1 cellular context compared by ENCODE assay signal in the genomic region with DNA sequence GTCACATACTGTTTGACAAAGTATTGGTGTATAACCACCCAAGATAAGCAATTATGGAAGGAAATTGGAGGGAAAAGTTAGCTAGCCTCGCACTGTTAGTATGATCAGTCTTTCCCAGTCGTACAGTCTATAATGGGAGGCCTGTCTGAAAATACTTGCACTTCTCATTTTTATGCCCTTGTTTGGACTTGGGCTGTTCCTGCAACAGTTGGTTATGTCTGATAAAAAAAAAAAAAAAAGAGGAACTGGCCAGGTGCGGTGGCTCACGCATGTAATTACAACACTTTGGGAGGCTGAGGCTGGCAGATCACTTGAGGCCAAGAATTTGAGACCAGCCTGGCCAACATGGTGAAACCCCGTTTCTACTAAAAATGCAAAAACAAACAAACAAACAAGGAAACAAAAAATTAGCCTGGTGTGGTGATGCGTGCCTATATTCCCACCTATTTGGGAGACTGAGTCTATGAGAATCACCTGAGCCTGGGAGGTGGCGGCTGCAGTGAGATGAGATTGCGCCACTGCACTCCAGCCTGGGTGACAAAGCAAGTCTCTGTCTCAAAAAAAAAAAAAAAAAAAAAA.
TF ChIP-seq lines count a peak whose summit lies in the region.

No MANE protein-coding gene starts in this region.

TF ChIP-seq in K562, 482 proteins besides CTCF, POLR2A, EP300 and RAD21 (continued from another document):
- TF ChIP-seq, protein P1, sequence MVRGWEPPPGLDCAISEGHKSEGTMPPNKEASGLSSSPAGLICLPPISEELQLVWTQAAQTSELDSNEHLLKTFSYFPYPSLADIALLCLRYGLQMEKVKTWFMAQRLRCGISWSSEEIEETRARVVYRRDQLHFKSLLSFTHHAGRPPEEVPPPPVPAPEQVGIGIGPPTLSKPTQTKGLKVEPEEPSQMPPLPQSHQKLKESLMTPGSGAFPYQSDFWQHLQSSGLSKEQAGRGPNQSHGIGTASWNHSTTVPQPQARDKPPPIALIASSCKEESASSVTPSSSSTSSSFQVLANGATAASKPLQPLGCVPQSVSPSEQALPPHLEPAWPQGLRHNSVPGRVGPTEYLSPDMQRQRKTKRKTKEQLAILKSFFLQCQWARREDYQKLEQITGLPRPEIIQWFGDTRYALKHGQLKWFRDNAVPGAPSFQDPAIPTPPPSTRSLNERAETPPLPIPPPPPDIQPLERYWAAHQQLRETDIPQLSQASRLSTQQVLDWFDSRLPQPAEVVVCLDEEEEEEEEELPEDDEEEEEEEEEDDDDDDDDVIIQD (CRISPR knock-in tag; IDR thresholded peaks at IDR 0.05) = no peak
- TF ChIP-seq ILK (tag; IDR thresholded peaks at IDR 0.05; ENCODE audit: borderline replicate concordance, low read depth) = no peak
- TF ChIP-seq TAL1 (IDR thresholded peaks at IDR 0.05) = peak; percentile 83
- TF ChIP-seq EGR1 (conservative IDR thresholded peaks at IDR 0.05) = no peak
- TF ChIP-seq, protein P2, sequence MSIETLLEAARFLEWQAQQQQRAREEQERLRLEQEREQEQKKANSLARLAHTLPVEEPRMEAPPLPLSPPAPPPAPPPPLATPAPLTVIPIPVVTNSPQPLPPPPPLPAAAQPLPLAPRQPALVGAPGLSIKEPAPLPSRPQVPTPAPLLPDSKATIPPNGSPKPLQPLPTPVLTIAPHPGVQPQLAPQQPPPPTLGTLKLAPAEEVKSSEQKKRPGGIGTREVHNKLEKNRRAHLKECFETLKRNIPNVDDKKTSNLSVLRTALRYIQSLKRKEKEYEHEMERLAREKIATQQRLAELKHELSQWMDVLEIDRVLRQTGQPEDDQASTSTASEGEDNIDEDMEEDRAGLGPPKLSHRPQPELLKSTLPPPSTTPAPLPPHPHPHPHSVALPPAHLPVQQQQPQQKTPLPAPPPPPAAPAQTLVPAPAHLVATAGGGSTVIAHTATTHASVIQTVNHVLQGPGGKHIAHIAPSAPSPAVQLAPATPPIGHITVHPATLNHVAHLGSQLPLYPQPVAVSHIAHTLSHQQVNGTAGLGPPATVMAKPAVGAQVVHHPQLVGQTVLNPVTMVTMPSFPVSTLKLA (conservative IDR thresholded peaks at IDR 0.05) = 0 out of 4 replicates have a peak, but pooled peaks have one; percentile 20 to 36
- peak; percentile 69 for TF ChIP-seq CEBPG (CRISPR knock-in tag; IDR thresholded peaks at IDR 0.05)
- peak; percentile 57 to 90 for TF ChIP-seq CEBPG (tag; conservative IDR thresholded peaks at IDR 0.05 in 1 of 2, IDR thresholded peaks at IDR 0.05 in 1 of 2)
- TF ChIP-seq, protein P3, sequence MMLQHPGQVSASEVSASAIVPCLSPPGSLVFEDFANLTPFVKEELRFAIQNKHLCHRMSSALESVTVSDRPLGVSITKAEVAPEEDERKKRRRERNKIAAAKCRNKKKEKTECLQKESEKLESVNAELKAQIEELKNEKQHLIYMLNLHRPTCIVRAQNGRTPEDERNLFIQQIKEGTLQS (IDR thresholded peaks at IDR 0.05) = peak; percentile 20; the same call in 1 of the 2 replicates
- TF ChIP-seq, protein P3 (CRISPR knock-in tag; conservative IDR thresholded peaks at IDR 0.05) = peak; percentile 40; the same call in 1 of the 2 replicates
- TF ChIP-seq, protein P4, sequence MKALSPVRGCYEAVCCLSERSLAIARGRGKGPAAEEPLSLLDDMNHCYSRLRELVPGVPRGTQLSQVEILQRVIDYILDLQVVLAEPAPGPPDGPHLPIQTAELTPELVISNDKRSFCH (CRISPR knock-in tag; IDR thresholded peaks at IDR 0.05) = no peak; the same call in 1 of the 2 replicates
- TF ChIP-seq, protein P4 (tag; IDR thresholded peaks at IDR 0.05) = 0 out of 2 replicates have a peak, but pooled peaks have one; percentile 74
- peak; percentile 88; the same call in 1 of the 2 replicates for TF ChIP-seq PML (IDR thresholded peaks at IDR 0.05; ENCODE audit: low read length)
- TF ChIP-seq, protein P5, sequence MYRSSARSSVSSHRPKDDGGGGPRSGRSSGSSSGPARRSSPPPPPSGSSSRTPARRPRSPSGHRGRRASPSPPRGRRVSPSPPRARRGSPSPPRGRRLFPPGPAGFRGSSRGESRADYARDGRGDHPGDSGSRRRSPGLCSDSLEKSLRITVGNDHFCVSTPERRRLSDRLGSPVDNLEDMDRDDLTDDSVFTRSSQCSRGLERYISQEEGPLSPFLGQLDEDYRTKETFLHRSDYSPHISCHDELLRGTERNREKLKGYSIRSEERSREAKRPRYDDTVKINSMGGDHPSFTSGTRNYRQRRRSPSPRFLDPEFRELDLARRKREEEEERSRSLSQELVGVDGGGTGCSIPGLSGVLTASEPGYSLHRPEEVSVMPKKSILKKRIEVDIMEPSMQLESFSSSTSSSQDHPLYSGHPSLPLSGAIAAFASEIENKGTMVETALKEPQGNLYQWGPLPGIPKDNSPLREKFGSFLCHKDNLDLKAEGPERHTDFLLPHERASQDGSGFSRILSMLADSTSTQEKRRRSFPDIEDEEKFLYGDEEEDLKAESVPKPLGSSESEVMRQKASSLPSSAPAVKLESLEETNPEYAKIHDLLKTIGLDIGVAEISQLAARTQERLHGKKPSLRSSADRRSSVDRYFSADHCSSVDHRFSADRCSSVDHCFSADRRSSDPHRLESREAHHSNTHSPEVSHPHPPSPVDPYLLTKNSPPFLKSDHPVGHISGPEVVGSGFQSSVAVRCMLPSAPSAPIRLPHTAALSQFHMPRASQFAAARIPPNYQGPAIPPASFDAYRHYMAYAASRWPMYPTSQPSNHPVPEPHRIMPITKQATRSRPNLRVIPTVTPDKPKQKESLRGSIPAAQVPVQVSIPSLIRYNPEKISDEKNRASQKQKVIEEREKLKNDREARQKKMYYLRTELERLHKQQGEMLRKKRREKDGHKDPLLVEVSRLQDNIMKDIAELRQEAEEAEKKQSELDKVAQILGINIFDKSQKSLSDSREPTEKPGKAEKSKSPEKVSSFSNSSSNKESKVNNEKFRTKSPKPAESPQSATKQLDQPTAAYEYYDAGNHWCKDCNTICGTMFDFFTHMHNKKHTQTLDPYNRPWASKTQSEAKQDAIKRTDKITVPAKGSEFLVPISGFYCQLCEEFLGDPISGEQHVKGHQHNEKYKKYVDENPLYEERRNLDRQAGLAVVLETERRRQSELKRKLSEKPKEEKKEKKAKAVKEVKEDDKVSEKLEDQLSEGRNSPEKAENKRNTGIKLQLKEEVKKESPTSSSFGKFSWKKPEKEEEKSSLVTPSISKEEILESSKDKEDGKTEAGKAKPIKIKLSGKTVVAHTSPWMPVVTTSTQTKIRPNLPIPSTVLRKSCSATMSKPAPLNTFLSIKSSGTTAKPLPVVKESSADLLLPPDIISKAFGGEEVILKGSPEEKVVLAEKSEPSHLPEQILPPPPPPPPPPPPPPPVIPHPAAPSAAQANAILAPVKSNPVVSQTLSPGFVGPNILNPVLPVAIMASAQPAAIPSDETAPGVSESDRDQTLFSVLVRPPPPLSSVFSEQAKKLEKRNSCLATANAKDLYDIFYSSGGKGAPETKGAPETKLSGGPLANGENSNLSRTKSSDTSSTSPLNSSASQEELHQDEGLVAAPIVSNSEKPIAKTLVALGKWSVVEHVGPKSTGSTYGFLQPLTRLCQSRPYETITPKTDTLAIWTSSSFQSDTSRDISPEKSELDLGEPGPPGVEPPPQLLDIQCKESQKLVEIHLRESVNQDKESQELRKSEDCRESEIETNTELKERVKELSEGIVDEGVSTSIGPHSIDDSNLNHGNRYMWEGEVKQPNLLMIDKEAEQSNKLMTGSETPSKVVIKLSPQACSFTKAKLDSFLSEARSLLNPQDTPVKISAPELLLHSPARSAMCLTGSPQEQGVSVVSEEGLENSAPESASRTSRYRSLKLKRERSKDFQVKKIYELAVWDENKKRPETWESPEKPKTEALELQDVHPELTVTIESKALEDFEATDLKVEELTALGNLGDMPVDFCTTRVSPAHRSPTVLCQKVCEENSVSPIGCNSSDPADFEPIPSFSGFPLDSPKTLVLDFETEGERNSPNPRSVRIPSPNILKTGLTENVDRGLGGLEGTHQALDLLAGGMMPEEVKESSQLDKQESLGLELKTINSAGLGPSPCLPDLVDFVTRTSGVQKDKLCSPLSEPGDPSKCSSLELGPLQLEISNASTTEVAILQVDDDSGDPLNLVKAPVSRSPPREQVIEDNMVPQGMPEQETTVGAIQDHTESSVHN (IDR thresholded peaks at IDR 0.05; ENCODE audit: borderline replicate concordance in 1 of 2, low read depth in 1 of 2) = peak in 1 of 2 experiments; percentile 62; a peak in 1 of 4 replicates
- TF ChIP-seq YBX1 (IDR thresholded peaks at IDR 0.05) = no peak
- TF ChIP-seq, protein P6, sequence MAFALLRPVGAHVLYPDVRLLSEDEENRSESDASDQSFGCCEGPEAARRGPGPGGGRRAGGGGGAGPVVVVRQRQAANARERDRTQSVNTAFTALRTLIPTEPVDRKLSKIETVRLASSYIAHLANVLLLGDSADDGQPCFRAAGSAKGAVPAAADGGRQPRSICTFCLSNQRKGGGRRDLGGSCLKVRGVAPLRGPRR (CRISPR knock-in tag; IDR thresholded peaks at IDR 0.05) = no peak
- TF ChIP-seq, protein P7, sequence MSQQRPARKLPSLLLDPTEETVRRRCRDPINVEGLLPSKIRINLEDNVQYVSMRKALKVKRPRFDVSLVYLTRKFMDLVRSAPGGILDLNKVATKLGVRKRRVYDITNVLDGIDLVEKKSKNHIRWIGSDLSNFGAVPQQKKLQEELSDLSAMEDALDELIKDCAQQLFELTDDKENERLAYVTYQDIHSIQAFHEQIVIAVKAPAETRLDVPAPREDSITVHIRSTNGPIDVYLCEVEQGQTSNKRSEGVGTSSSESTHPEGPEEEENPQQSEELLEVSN (IDR thresholded peaks at IDR 0.05; ENCODE audit: borderline replicate concordance in 1 of 2, extremely low read depth in 1 of 2, insufficient read depth in 1 of 2, insufficient read length in 1 of 2, low read depth in 1 of 2, low read length in 1 of 2, poor library complexity in 1 of 2, severe bottlenecking in 1 of 2) = peak; percentile 68 to 81
- no peak for TF ChIP-seq U2AF2 (optimal IDR thresholded peaks at IDR 0.05; ENCODE audit: low read depth, low read length)
- no peak for TF ChIP-seq RBM39 (optimal IDR thresholded peaks at IDR 0.05; ENCODE audit: low read depth, low read length)
- no peak for TF ChIP-seq RHOXF2B (CRISPR knock-in tag; conservative IDR thresholded peaks at IDR 0.05)
- no peak for TF ChIP-seq XRCC3 (IDR thresholded peaks at IDR 0.05)
- TF ChIP-seq, protein P8, sequence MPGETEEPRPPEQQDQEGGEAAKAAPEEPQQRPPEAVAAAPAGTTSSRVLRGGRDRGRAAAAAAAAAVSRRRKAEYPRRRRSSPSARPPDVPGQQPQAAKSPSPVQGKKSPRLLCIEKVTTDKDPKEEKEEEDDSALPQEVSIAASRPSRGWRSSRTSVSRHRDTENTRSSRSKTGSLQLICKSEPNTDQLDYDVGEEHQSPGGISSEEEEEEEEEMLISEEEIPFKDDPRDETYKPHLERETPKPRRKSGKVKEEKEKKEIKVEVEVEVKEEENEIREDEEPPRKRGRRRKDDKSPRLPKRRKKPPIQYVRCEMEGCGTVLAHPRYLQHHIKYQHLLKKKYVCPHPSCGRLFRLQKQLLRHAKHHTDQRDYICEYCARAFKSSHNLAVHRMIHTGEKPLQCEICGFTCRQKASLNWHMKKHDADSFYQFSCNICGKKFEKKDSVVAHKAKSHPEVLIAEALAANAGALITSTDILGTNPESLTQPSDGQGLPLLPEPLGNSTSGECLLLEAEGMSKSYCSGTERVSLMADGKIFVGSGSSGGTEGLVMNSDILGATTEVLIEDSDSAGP (CRISPR knock-in tag; IDR thresholded peaks at IDR 0.05) = no peak
- peak; percentile 87 to 90 for TF ChIP-seq TRIM24 (IDR thresholded peaks at IDR 0.05)
- TF ChIP-seq CBX3 (IDR thresholded peaks at IDR 0.05; ENCODE audit: borderline replicate concordance in 1 of 2, low read length in 2 of 2) = peak in 1 of 2 experiments; percentile 31; a peak in 1 of 3 replicates
- TF ChIP-seq, protein P9, sequence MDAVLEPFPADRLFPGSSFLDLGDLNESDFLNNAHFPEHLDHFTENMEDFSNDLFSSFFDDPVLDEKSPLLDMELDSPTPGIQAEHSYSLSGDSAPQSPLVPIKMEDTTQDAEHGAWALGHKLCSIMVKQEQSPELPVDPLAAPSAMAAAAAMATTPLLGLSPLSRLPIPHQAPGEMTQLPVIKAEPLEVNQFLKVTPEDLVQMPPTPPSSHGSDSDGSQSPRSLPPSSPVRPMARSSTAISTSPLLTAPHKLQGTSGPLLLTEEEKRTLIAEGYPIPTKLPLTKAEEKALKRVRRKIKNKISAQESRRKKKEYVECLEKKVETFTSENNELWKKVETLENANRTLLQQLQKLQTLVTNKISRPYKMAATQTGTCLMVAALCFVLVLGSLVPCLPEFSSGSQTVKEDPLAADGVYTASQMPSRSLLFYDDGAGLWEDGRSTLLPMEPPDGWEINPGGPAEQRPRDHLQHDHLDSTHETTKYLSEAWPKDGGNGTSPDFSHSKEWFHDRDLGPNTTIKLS (IDR thresholded peaks at IDR 0.05; ENCODE audit: borderline replicate concordance, low read depth) = no peak; the same call in 1 of the 2 replicates
- TF ChIP-seq PYGO2 (tag; IDR thresholded peaks at IDR 0.05) = peak; percentile 53; the same call in 1 of the 2 replicates
- no peak for TF ChIP-seq JUN (IDR thresholded peaks at IDR 0.05; ENCODE audit: borderline replicate concordance, low read depth, low read length)
- TF ChIP-seq JUN (CRISPR knock-in tag; IDR thresholded peaks at IDR 0.05; ENCODE audit: borderline replicate concordance) = no peak
